28 cellular contexts compared by ENCODE assay signal in genomic region chr2:236774171-236774570, GRCh38.
"Had no signal": no experiment of that assay in that cellular context is flagged by ENCODE, and none has a peak within 500 bp of the region (broad histone marks: within the 10 kb centered on the region; RNA-seq: fewer than 3 reads in every experiment).

No MANE protein-coding gene starts in this region.

- H3K4me3 ChIP-seq: body of pancreas, mucosa of descending colon, tibial artery had no signal

- H3K27me3 ChIP-seq: body of pancreas, tibial artery had no signal

- ATAC-seq: activated CD4-positive, CD25-positive, alpha-beta regulatory T cell treated with anti-CD3 and anti-CD28 coated beads, Interleukin-2, amount 50 U/mL, for 24 hours; activated CD8-positive, alpha-beta memory T cell treated with anti-CD3 and anti-CD28 coated beads, Interleukin-2, amount 10 ng/mL, durations not matched to agents 7 days and 5 days; body of pancreas; effector memory CD8-positive, alpha-beta T cell; esophagus mucosa; left ventricle myocardium superior; mucosa of descending colon; naive thymus-derived CD4-positive, alpha-beta T cell; stimulated activated effector memory CD8-positive, alpha-beta T cell treated with anti-CD3 and anti-CD28 coated beads, Interleukin-12 subunit alpha, Interleukin-12 subunit beta, amount 100 ng/mL, for 72 hours; stimulated activated naive CD8-positive, alpha-beta T cell treated with anti-CD3 and anti-CD28 coated beads, Interleukin-15, amount 100 ng/mL, for 72 hours had no signal

- FAIRE-seq: endothelial cell of umbilical vein, frontal cortex, urothelium cell line had no signal

- H3K27ac ChIP-seq: body of pancreas, tibial artery, VCaP had no signal

- H3K9me3 ChIP-seq: body of pancreas, mucosa of descending colon, tibial artery had no signal

- DNase-seq: activated CD4-positive, alpha-beta memory T cell treated with anti-CD3 and anti-CD28 coated beads, Interleukin-2, amount 10 ng/mL, durations not matched to agents 7 days and 5 days; activated CD4-positive, alpha-beta T cell treated with anti-CD3 and anti-CD28 coated beads, Interleukin-2, amount 10 ng/mL, durations not matched to agents 24 days and 14 days; activated CD8-positive, alpha-beta memory T cell treated with anti-CD3 and anti-CD28 coated beads, Interleukin-2, amount 10 ng/mL, durations not matched to agents 7 days and 5 days; activated effector memory CD4-positive, alpha-beta T cell treated with anti-CD3 and anti-CD28 coated beads, Interleukin-2, amount 50 U/mL, for 16 hours; activated naive CD4-positive, alpha-beta T cell treated with anti-CD3 and anti-CD28 coated beads, Interleukin-2, amount 50 U/mL, for 16 hours; activated T-cell treated with anti-CD3 and anti-CD28 coated beads for 4 hours; anterior cingulate cortex; body of pancreas; effector memory CD8-positive, alpha-beta T cell; glutamatergic neuron; hippocampal formation; left ventricle myocardium superior; mammary epithelial cell; mucosa of descending colon; naive thymus-derived CD4-positive, alpha-beta T cell; occipital lobe; posterior cingulate gyrus; stimulated activated CD4-positive, alpha-beta T cell treated with anti-CD3 and anti-CD28 coated beads, Interleukin-12 subunit alpha, Interleukin-12 subunit beta, amount 100 ng/mL, for 4 hours; stimulated activated naive CD8-positive, alpha-beta T cell treated with anti-CD3 and anti-CD28 coated beads, Interleukin-15, amount 100 ng/mL, for 72 hours; SW 1271 had no signal

- H3K36me3 ChIP-seq: tibial artery had no signal
